8 cellular contexts compared by ENCODE assay signal in the genomic region with DNA sequence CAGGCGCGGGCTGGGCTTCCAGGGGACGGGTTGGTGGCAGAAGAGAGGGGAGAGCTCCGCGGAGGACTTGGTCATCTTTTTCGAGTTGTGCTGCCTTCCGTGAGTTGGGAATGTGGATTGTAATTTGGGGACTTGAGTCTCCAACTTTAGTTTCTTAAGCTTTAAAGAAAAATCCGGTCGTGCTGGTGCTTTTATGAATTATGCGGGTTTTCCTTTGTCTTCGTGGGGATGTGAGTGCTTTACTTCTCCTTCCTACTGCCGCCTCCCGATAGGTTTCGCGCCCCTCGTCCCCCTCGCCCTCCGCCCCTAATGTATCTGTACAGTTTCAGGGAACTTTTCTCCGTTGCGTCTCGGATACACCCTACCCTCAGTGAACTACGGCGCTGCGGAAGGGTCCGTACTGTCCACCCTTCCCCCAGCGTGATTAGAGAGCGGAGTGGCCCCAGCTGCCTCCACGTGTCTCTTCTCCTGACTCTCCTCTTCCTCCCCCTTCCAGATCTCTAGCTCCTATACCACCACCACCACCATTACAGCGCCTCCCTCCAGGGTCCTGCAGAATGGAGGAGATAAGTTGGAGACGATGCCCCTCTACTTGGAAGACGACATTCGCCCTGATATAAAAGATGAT. TPM values are rescaled to one million over a fixed set of nuclear protein-coding genes. Genes with fewer than 3 reads are reported as not detected.
DNase-seq lines count a peak whose midpoint lies in the region; ATAC-seq and TF ChIP-seq lines count a peak whose summit lies in the region.

No MANE protein-coding gene starts in this region.

- ATAC-seq in HG03097 (IDR thresholded peaks at IDR 0.05; ENCODE audit: low FRiP score, unreplicated experiment), result no peak

- peak overlapping the region; percentile 33 to 98 (median 70) for H3K4me3 ChIP-seq in Peyer's patch

- H3K4me3 Mint-ChIP-seq in activated CD4-positive, alpha-beta T cell treated with anti-CD3 and anti-CD28 coated beads, Interleukin-2, amount 10 ng/mL, durations not matched to agents 24 days and 14 days, result peak overlapping the region; percentile 97
- H3K4me3 Mint-ChIP-seq in nephron, result peak overlapping the region; percentile 91 to 92 (median 92)

- H3K4me1 ChIP-seq in Peyer's patch, result peaks cover 0 to 10% (median 4%) of the 10 kb centered on the region in 4 donors

- H3K27ac ChIP-seq in Peyer's patch (peak overlapping the region in 2 of 4 donors; percentile 48 to 79), epithelial cell of prostate (peak overlapping the region; percentile 81)

- intact Hi-C loops in activated CD4-positive, alpha-beta T cell treated with anti-CD3 and anti-CD28 coated beads, Interleukin-2, amount 10 ng/mL, durations not matched to agents 24 days and 14 days (cut with micrococcal nuclease), result loop anchor here (1.0 to 10.0 kb wide), 3 partner anchors 24 to 567 kb away; partner anchors contain the start of genes BLOC1S2 and SLF2

- H3K27me3 ChIP-seq in Peyer's patch, result no peaks in the 10 kb centered on the region

- H3K36me3 ChIP-seq in Peyer's patch, result peaks cover 0 to 11% (median 0%) of the 10 kb centered on the region in 3 donors

- no peaks in the 10 kb centered on the region for H3K27me3 Mint-ChIP-seq in activated CD4-positive, alpha-beta T cell treated with anti-CD3 and anti-CD28 coated beads, Interleukin-2, amount 10 ng/mL, durations not matched to agents 24 days and 14 days
- H3K27me3 Mint-ChIP-seq in nephron (ENCODE audit: low read depth), result no peaks in the 10 kb centered on the region

- no peak for TF ChIP-seq POLR2A in Peyer's patch (IDR thresholded peaks at IDR 0.05)

- H3K4me1 Mint-ChIP-seq in activated CD4-positive, alpha-beta T cell treated with anti-CD3 and anti-CD28 coated beads, Interleukin-2, amount 10 ng/mL, durations not matched to agents 24 days and 14 days, result peaks cover 61% of the 10 kb centered on the region
- peaks cover 50% of the 10 kb centered on the region for H3K4me1 Mint-ChIP-seq in nephron

- peaks cover 54% of the 10 kb centered on the region for H3K36me3 Mint-ChIP-seq in activated CD4-positive, alpha-beta T cell treated with anti-CD3 and anti-CD28 coated beads, Interleukin-2, amount 10 ng/mL, durations not matched to agents 24 days and 14 days (ENCODE audit: low read depth)
- peaks cover 39% of the 10 kb centered on the region for H3K36me3 Mint-ChIP-seq in nephron (ENCODE audit: low read depth)

- H3K9me3 ChIP-seq in Peyer's patch, result no peaks in the 10 kb centered on the region

- no peaks in the 10 kb centered on the region for H3K9me3 Mint-ChIP-seq in activated CD4-positive, alpha-beta T cell treated with anti-CD3 and anti-CD28 coated beads, Interleukin-2, amount 10 ng/mL, durations not matched to agents 24 days and 14 days
- no peaks in the 10 kb centered on the region for H3K9me3 Mint-ChIP-seq in nephron

- peak; percentile 65 for DNase-seq in activated CD4-positive, alpha-beta T cell treated with anti-CD3 and anti-CD28 coated beads, Interleukin-2, amount 10 ng/mL, durations not matched to agents 24 days and 14 days
- no peak for DNase-seq in activated CD4-positive, alpha-beta T cell treated with anti-CD3 and anti-CD28 coated beads, Interleukin-2, amount 50 U/mL, for 4 hours
- DNase-seq in Peyer's patch (no peak), epithelial cell of prostate (ENCODE audit: low read depth, low spot score) (no peak), NCI-H446 treated with DMSO at 0.1 percent for 48 hours (lab: John Stamatoyannopoulos, UW) (no peak), NCI-H1930 (lab: John Stamatoyannopoulos, UW) (no peak)

- TF ChIP-seq CTCF in Peyer's patch (IDR thresholded peaks at IDR 0.05) (no peak), nephron (IDR thresholded peaks at IDR 0.05; ENCODE audit: unreplicated experiment in 3 of 3) (no peak)

- peak overlapping the region; percentile 94 for H3K27ac Mint-ChIP-seq in activated CD4-positive, alpha-beta T cell treated with anti-CD3 and anti-CD28 coated beads, Interleukin-2, amount 10 ng/mL, durations not matched to agents 24 days and 14 days
- H3K27ac Mint-ChIP-seq in nephron, result peak overlapping the region; percentile 37 to 89 (median 81)

RNA-seq across cellular contexts. Expression of gene SCD, which starts 0.6 kb away (rescaled TPM):
- 252 and 256 TPM in 2 replicates for total RNA-seq in activated CD4-positive, alpha-beta T cell treated with anti-CD3 and anti-CD28 coated beads, Interleukin-2, amount 10 ng/mL, durations not matched to agents 24 days and 14 days
- total RNA-seq in Peyer's patch, result 10 to 100 TPM in 3 of 4 donors, 1 to 10 TPM in 1; 7.8 to 69.9 (median 34.2) TPM

RNA-seq across cellular contexts. Expression of gene PKD2L1, which starts 17.7 kb away (rescaled TPM):
- total RNA-seq in activated CD4-positive, alpha-beta T cell treated with anti-CD3 and anti-CD28 coated beads, Interleukin-2, amount 10 ng/mL, durations not matched to agents 24 days and 14 days, result 0.17 TPM in 1 of 2 replicates, not detected in the other
- total RNA-seq in Peyer's patch, result not detected
